8 cellular contexts compared by ENCODE assay signal in the genomic region with DNA sequence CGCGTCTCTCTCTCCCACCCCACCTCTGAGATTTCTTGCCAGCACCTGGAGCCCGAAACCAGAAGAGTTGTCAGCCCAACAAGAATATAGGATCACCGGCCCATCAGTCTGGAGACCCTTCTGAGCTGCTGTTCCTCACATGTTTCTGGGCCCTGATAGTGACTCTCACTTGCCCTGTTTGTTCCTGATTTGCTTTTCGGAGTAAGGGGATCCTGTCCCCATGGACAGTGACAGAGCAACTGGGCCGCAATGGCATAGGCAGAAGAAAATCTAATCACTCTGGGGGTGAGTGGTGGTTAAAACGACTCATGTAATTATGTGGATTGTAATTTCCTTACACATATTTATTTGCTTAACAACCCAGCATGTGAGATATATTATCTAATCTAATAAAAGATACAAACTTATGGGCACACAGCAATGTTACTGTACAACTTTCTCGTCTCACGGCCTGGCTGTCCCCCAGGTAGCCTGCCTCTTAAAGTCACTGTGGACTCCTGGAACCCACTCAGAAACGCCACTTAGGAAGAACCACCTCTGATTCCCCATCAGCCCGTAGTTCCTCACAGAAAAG. TPM values are rescaled to one million over a fixed set of nuclear protein-coding genes. Genes with fewer than 3 reads are reported as not detected.
DNase-seq lines count a peak whose midpoint lies in the region; ATAC-seq and TF ChIP-seq lines count a peak whose summit lies in the region.

No MANE protein-coding gene starts in this region.

- H3K27ac ChIP-seq in GM23248 = peak overlapping the region; percentile 49; the same call in 1 of the 2 replicates

- no peaks in the 10 kb centered on the region for H3K27me3 ChIP-seq in GM23248 (replicated peaks; ENCODE audit: insufficient read depth)

- in situ Hi-C loops in GM23248 (cut with MboI) = no loop called here
- in situ Hi-C loops in SK-MEL-5 (cut with HindIII; ENCODE audit: low pct_unique_long_range_greater_than_20kb, low sequenced_read_pairs) = no loop called here

- peak overlapping the region; percentile 91 for H3K9ac ChIP-seq in GM23248

- H3K9me3 ChIP-seq in GM23248 (ENCODE audit: low read depth) = no peaks in the 10 kb centered on the region

- peaks cover 27% of the 10 kb centered on the region for H3K79me2 ChIP-seq in GM23248 (ENCODE audit: insufficient read depth)

- no peaks in the 10 kb centered on the region for H3K36me3 ChIP-seq in GM23248 (ENCODE audit: low read depth)

- peaks cover 18% of the 10 kb centered on the region for H3K4me1 ChIP-seq in GM23248 (ENCODE audit: insufficient read depth)

- WGBS in GM23248 (ENCODE audit: low coverage in 1 of 2, low lambda C conversion rate in 2 of 2, missing lambda C conversion rate in 2 of 2), 2 experiments = 48 to 60% methylated on average over 8 to 11 of the region's 11 CpGs

- H2AFZ ChIP-seq in GM23248 = peak overlapping the region; percentile 85

- peak; percentile 15 for DNase-seq in GM23248
- DNase-seq in SK-MEL-5 (ENCODE audit: low read depth, low spot score) = peak; percentile 4
- peak in 1 of 2 donors; percentile 22 for DNase-seq in foreskin fibroblast
- no peak for DNase-seq in skeletal muscle cell (ENCODE audit: low read depth)
- DNase-seq in amniotic stem cell (lab: John Stamatoyannopoulos, UW) = no peak
- no peak for DNase-seq in DMS153 treated with DMSO at 0.1 percent for 48 hours (lab: John Stamatoyannopoulos, UW; ENCODE audit: unreplicated experiment)

- no peaks in the 10 kb centered on the region for H3K9me2 ChIP-seq in GM23248 (ENCODE audit: insufficient read depth)

- no peak for ATAC-seq in GM18909 (IDR thresholded peaks at IDR 0.05; ENCODE audit: poor library complexity, unreplicated experiment)
- ATAC-seq in HG03521 (IDR thresholded peaks at IDR 0.05; ENCODE audit: unreplicated experiment) = no peak

- H3K4me3 ChIP-seq in GM23248 (peak overlapping the region; percentile 89), foreskin fibroblast (ENCODE audit: low read depth in 1 of 2, low read length in 2 of 2) (peak overlapping the region; percentile 35 to 45), skeletal muscle cell (ENCODE audit: low read depth, low read length) (peak overlapping the region; percentile 48)

- no peaks in the 10 kb centered on the region for H4K20me1 ChIP-seq in GM23248 (ENCODE audit: insufficient read depth)

- H3F3A ChIP-seq in GM23248 (ENCODE audit: insufficient read depth) = peaks cover 28% of the 10 kb centered on the region

- no peak for TF ChIP-seq CTCF in foreskin fibroblast (IDR thresholded peaks at IDR 0.05; ENCODE audit: low read depth, low read length)

- peak overlapping the region; percentile 84 for H3K4me2 ChIP-seq in GM23248 (ENCODE audit: unreplicated experiment)

RNA-seq across cellular contexts. Expression of gene SMAD9, which starts 0.7 kb away (rescaled TPM):
- 9.4 and 10.8 TPM in 2 replicates for total RNA-seq in GM23248 (2014; rRNA removed; shearing (Covaris generic))
- 9.1 and 10.6 TPM in 2 replicates for polyA plus RNA-seq in GM23248 (2016; fragmentation: Nextera tagmentation; extraction: Ambion mirVana)
- 6.9 and 8.6 TPM in 2 replicates for total RNA-seq in SK-MEL-5 (2014; rRNA removed; shearing (Covaris generic))
- polyA plus RNA-seq in SK-MEL-5 (2015; cell fraction: cytosol; rRNA removed) = 6.7 and 11.2 TPM in 2 replicates
- 6.9 and 7.7 TPM in 2 replicates for polyA plus RNA-seq in SK-MEL-5 (2015; cell fraction: nucleus; rRNA removed)

Comparison
In these comparisons a context has a peak if more than half of its experiments do, and no peak if none do; other contexts are left out.
1. DNase-seq: peak in GM23248 (single experiment) and SK-MEL-5 (single experiment); none in skeletal muscle cell (single experiment), amniotic stem cell (single experiment) and DMS153 treated with DMSO at 0.1 percent for 48 hours (single experiment).
2. Peak in every context shown above with its lines, with median percentiles within 50 percentile points of each other: H3K4me3 ChIP-seq.